Comparison of ENCODE assay signal across 8 cellular contexts in the genomic region with DNA sequence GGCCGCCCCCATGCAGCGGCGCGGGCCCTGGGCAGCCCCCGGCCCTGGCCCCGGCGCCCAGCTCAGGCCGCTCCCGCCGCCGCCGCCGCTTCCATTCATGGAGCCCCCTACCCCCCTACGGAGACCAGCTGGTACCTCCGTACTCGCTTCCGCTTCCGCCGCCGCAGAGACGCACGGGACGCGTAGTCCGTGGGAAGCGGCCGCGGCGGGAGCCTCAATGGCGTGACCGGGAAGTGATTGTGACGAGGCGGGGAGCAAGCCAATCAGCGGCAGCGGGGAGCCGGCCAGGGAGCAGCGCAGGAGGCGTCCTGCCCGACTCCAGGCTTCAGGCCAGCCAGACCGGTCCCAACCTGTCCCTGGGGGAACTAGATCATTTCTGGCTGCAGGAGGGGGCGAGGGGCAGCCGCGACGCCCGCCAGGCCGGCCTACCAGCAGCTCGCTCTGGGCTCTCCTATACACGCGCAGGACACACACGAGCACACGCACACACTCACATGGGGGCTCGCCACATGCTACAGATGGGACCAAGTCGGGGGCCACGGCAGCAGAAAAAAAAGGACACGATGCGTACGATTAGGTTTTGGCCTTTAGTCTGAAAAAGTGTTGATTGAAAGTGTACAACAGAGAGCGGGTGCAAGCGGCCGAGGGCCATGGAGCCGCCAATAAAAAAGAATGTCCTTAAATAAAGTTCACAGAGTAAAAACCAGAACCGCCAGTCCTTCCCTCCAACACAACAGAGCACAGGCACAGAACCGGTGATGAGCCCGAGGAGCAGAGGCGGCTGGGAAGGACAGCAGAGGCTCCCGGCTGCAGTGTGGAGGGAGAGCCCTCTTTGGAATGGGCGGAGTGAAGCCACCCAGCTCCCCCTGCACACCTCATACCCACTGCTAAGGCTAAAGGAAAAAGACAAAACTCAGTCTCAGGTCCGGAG. TPM values are rescaled to one million over a fixed set of nuclear protein-coding genes. Genes with fewer than 3 reads are reported as not detected.
A peak's percentile ranks its signal among the peaks of the same experiment; 100 is the strongest.
DNase-seq lines count a peak whose midpoint lies in the region; ATAC-seq, FAIRE-seq and TF ChIP-seq lines count a peak whose summit lies in the region.

A gene with protein sequence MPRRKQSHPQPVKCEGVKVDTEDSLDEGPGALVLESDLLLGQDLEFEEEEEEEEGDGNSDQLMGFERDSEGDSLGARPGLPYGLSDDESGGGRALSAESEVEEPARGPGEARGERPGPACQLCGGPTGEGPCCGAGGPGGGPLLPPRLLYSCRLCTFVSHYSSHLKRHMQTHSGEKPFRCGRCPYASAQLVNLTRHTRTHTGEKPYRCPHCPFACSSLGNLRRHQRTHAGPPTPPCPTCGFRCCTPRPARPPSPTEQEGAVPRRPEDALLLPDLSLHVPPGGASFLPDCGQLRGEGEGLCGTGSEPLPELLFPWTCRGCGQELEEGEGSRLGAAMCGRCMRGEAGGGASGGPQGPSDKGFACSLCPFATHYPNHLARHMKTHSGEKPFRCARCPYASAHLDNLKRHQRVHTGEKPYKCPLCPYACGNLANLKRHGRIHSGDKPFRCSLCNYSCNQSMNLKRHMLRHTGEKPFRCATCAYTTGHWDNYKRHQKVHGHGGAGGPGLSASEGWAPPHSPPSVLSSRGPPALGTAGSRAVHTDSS (minus strand): TSS at position 109 of the 931 bp plus-strand sequence. CDS start 208 bp downstream, outside the sequence.

- H3K4me1 Mint-ChIP-seq in immature natural killer cell: peaks cover 23 to 24% of the 10 kb centered on the region in 2 donors

- no peaks in the 10 kb centered on the region for H3K27me3 ChIP-seq in bronchial epithelial cell (ENCODE audit: control insufficient read depth, insufficient read depth, low read length)

- H3K4me3 Mint-ChIP-seq in immature natural killer cell: peak within 1 kb of the TSS; percentile 86 to 92 (median 90)

- DNase-seq in NCI-H2196 treated with DMSO at 0.1 percent for 48 hours (lab: John Stamatoyannopoulos, UW; ENCODE audit: unreplicated experiment): peak; percentile 97
- peak; percentile 92 for DNase-seq in bronchial epithelial cell (ENCODE audit: low read depth)
- peak; percentile 88 for DNase-seq in immature natural killer cell
- DNase-seq in smooth muscle cell of the brain vasculature (ENCODE audit: low read depth, low spot score): peak; percentile 83

- H3K9me3 Mint-ChIP-seq in immature natural killer cell: no peaks in the 10 kb centered on the region

- peak; percentile 60 for TF ChIP-seq POLR2A in GM18526 (IDR thresholded peaks at IDR 0.05; ENCODE audit: extremely low read depth, insufficient read length)

- H3K4me3 ChIP-seq in WI38 (ENCODE audit: low read depth, low read length) (peak within 1 kb of the TSS; percentile 69), bronchial epithelial cell (ENCODE audit: low read depth, low read length) (peak within 1 kb of the TSS; percentile 84)

- H3K27me3 Mint-ChIP-seq in immature natural killer cell (ENCODE audit: low read depth in 3 of 3): peaks cover 0 to 13% (median 4%) of the 10 kb centered on the region in 3 donors

- H3K36me3 Mint-ChIP-seq in immature natural killer cell: peaks cover 10 to 34% (median 17%) of the 10 kb centered on the region in 3 donors

- peak within 1 kb of the TSS; percentile 90 to 95 (median 94) for H3K27ac Mint-ChIP-seq in immature natural killer cell

- peaks cover 28% of the 10 kb centered on the region for H3K36me3 ChIP-seq in bronchial epithelial cell (ENCODE audit: control insufficient read depth, insufficient read depth, low read length)

- H3K27ac ChIP-seq in 22Rv1: peak within 1 kb of the TSS; percentile 92

- no peak for TF ChIP-seq CTCF in 22Rv1 (IDR thresholded peaks at IDR 0.05)
- TF ChIP-seq CTCF in WI38 (IDR thresholded peaks at IDR 0.05; ENCODE audit: low read depth, low read length): no peak
- no peak for TF ChIP-seq CTCF in bronchial epithelial cell (IDR thresholded peaks at IDR 0.05; ENCODE audit: insufficient read depth, low read length, severe bottlenecking)

- peak; percentile 85 for ATAC-seq in HG03066 (IDR thresholded peaks at IDR 0.05; ENCODE audit: low read depth, unreplicated experiment)

- FAIRE-seq in bronchial epithelial cell (lab: Jason Lieb, UNC): peak; percentile 68

RNA-seq across cellular contexts. Expression of the gene that starts here (rescaled TPM):
- 7.1 and 9.5 TPM in 2 replicates for total RNA-seq in bronchial epithelial cell
- polyA plus RNA-seq in immature natural killer cell: 1 to 10 TPM; 2.2 to 6.3 (median 2.7) TPM

Comparison
In these comparisons a context has a peak if more than half of its experiments do, and no peak if none do; other contexts are left out.
1. Peak in every context shown above with its lines: DNase-seq, ATAC-seq, H3K4me3 ChIP-seq and H3K27ac ChIP-seq.